ENCODE assay signal across 1 cellular context in the genomic region with DNA sequence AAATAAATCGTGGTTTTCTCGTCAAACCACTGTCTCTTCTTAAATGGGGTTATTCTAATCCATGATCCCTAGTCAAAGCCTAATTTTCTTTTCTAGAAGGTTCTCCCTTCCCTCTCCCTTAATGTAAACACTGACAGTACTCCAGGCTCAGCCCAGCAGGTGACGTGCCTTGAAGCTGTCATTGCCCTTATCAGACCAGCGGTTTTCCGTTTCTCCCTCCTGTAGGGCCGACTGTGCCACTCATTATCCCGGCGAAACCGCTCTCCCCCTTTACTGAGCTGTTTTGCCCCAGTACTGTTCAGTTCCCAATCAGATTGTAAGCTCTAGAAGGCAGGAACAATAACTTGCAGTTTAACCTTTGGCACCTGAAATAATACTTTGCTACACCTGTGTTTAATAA.
TF ChIP-seq lines count a peak whose summit lies in the region.

No MANE protein-coding gene starts in this region.

TF ChIP-seq in K562, 482 proteins besides CTCF, POLR2A, EP300 and RAD21 (continued from another document):
- TF ChIP-seq, protein P1, sequence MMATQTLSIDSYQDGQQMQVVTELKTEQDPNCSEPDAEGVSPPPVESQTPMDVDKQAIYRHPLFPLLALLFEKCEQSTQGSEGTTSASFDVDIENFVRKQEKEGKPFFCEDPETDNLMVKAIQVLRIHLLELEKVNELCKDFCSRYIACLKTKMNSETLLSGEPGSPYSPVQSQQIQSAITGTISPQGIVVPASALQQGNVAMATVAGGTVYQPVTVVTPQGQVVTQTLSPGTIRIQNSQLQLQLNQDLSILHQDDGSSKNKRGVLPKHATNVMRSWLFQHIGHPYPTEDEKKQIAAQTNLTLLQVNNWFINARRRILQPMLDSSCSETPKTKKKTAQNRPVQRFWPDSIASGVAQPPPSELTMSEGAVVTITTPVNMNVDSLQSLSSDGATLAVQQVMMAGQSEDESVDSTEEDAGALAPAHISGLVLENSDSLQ (IDR thresholded peaks at IDR 0.05), result peak; percentile 70
- TF ChIP-seq CREM (IDR thresholded peaks at IDR 0.05; ENCODE audit: low read depth) (peak; percentile 43; the same call in 1 of the 2 replicates), BRD4 (IDR thresholded peaks at IDR 0.05) (no peak), ATF1 (CRISPR knock-in tag; IDR thresholded peaks at IDR 0.05) (no peak), ATF1 (tag; IDR thresholded peaks at IDR 0.05) (peak; percentile 56; the same call in 1 of the 2 replicates), EZH2 (IDR thresholded peaks at IDR 0.05; ENCODE audit: borderline replicate concordance, low read depth, low read length) (0 out of 2 replicates have a peak, but pooled peaks have one; percentile 62), FOSL1 (tag; conservative IDR thresholded peaks at IDR 0.05) (0 out of 2 replicates have a peak, but pooled peaks have one; percentile 48), HNRNPL (IDR thresholded peaks at IDR 0.05; ENCODE audit: low read depth, low read length) (no peak), ZKSCAN3 (CRISPR knock-in tag; IDR thresholded peaks at IDR 0.05) (no peak), HEY1 (CRISPR knock-in tag; IDR thresholded peaks at IDR 0.05; ENCODE audit: borderline replicate concordance) (no peak), NR2C1 (IDR thresholded peaks at IDR 0.05) (no peak), NR2C1 (tag; IDR thresholded peaks at IDR 0.05) (no peak), SREBF1 (IDR thresholded peaks at IDR 0.05; ENCODE audit: borderline replicate concordance, low read depth, low read length) (no peak), FOXA3 (CRISPR knock-in tag; conservative IDR thresholded peaks at IDR 0.05 in 1 of 2, IDR thresholded peaks at IDR 0.05 in 1 of 2) (0 out of 4 replicates have a peak, but pooled peaks of 1 of the 2 experiments have one; percentile 16), MEIS2 (IDR thresholded peaks at IDR 0.05; ENCODE audit: partially characterized antibody) (peak; percentile 26), SNIP1 (IDR thresholded peaks at IDR 0.05; ENCODE audit: low read depth) (no peak)
- TF ChIP-seq, protein P2, sequence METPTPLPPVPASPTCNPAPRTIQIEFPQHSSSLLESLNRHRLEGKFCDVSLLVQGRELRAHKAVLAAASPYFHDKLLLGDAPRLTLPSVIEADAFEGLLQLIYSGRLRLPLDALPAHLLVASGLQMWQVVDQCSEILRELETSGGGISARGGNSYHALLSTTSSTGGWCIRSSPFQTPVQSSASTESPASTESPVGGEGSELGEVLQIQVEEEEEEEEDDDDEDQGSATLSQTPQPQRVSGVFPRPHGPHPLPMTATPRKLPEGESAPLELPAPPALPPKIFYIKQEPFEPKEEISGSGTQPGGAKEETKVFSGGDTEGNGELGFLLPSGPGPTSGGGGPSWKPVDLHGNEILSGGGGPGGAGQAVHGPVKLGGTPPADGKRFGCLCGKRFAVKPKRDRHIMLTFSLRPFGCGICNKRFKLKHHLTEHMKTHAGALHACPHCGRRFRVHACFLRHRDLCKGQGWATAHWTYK (CRISPR knock-in tag; IDR thresholded peaks at IDR 0.05), result no peak
- TF ChIP-seq, protein P3, sequence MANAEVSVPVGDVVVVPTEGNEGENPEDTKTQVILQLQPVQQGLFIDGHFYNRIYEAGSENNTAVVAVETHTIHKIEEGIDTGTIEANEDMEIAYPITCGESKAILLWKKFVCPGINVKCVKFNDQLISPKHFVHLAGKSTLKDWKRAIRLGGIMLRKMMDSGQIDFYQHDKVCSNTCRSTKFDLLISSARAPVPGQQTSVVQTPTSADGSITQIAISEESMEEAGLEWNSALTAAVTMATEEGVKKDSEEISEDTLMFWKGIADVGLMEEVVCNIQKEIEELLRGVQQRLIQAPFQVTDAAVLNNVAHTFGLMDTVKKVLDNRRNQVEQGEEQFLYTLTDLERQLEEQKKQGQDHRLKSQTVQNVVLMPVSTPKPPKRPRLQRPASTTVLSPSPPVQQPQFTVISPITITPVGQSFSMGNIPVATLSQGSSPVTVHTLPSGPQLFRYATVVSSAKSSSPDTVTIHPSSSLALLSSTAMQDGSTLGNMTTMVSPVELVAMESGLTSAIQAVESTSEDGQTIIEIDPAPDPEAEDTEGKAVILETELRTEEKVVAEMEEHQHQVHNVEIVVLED (CRISPR knock-in tag; IDR thresholded peaks at IDR 0.05), result no peak
